In the genomic region with DNA sequence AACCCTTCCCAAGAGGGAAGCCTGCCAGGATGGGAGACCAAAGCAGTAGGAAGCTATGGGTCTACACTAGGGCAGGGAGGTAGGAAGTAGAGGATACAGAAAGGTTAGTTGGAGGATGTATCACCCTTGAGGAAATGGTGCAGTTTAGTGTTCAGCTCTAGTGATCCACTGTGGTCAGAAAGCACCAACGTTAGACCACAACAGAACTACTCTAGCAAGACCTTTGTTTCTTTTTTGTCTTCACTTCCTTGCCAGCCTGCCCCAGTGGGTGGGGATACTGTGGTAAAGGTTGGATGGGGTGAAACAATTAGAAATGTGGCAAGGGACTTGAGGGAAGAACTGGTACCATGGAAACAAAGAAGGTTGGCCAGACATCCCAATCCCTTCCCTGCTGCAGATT, we compare ENCODE assay signal across 9 cellular contexts.
DNase-seq lines count a peak whose midpoint lies in the region; ATAC-seq and TF ChIP-seq lines count a peak whose summit lies in the region.
"Had no signal": no experiment of that assay in that cellular context is flagged by ENCODE, and none has a peak within 500 bp of the region (broad histone marks: within the 10 kb centered on the region; RNA-seq: fewer than 3 reads in every experiment).

No MANE protein-coding gene starts in this region.

- no peaks in the 10 kb centered on the region for H3K36me3 Mint-ChIP-seq in activated T-cell treated with anti-CD3 and anti-CD28 coated beads, Interleukin-2, amount 50 U/mL, for 72 hours (ENCODE audit: insufficient read depth in 2 of 2)

- no peaks in the 10 kb centered on the region for H3K9me3 ChIP-seq in upper lobe of right lung
- H3K9me3 ChIP-seq in uterus, result no peaks in the 10 kb centered on the region

- ATAC-seq in activated T-cell treated with anti-CD3 and anti-CD28 coated beads, Interleukin-2, amount 50 U/mL, for 72 hours (replicated peaks in 1 of 2), result peak; percentile 93 to 94
- ATAC-seq in HG03039 (IDR thresholded peaks at IDR 0.05; ENCODE audit: unreplicated experiment), result peak; percentile 92
- peak; percentile 39 for ATAC-seq in upper lobe of right lung

- H3K36me3 ChIP-seq in upper lobe of right lung, result no peaks in the 10 kb centered on the region
- no peaks in the 10 kb centered on the region for H3K36me3 ChIP-seq in uterus

- H3K27me3 Mint-ChIP-seq in activated T-cell treated with anti-CD3 and anti-CD28 coated beads, Interleukin-2, amount 50 U/mL, for 72 hours (ENCODE audit: low read depth), result peaks cover 4% of the 10 kb centered on the region

- H3K27me3 ChIP-seq in upper lobe of right lung, result no peaks in the 10 kb centered on the region
- no peaks in the 10 kb centered on the region for H3K27me3 ChIP-seq in uterus

- intact Hi-C loops in upper lobe of right lung (cut with DNase I) (no loop called here), uterus (cut with DNase I; ENCODE audit: low total_unique reads) (no loop called here)

- peak overlapping the region; percentile 75 for H3K27ac Mint-ChIP-seq in activated T-cell treated with anti-CD3 and anti-CD28 coated beads, Interleukin-2, amount 50 U/mL, for 72 hours

- H3K4me1 Mint-ChIP-seq in activated T-cell treated with anti-CD3 and anti-CD28 coated beads, Interleukin-2, amount 50 U/mL, for 72 hours (ENCODE audit: low read depth), result peaks cover 17% of the 10 kb centered on the region

- no peak for TF ChIP-seq POLR2A in uterus (IDR thresholded peaks at IDR 0.05)

- no peaks in the 10 kb centered on the region for H3K9me3 Mint-ChIP-seq in activated T-cell treated with anti-CD3 and anti-CD28 coated beads, Interleukin-2, amount 50 U/mL, for 72 hours

- no peaks in the 10 kb centered on the region for H3K4me1 ChIP-seq in upper lobe of right lung
- no peaks in the 10 kb centered on the region for H3K4me1 ChIP-seq in uterus

- peak overlapping the region in 1 of 2 donors; percentile 24 for H3K4me3 Mint-ChIP-seq in activated T-cell treated with anti-CD3 and anti-CD28 coated beads, Interleukin-2, amount 50 U/mL, for 72 hours

- H3K27ac ChIP-seq in upper lobe of right lung (no peak overlapping the region), uterus (no peak overlapping the region)

- DNase-seq in activated T-cell treated with anti-CD3 and anti-CD28 coated beads, Interleukin-2, amount 50 U/mL, for 72 hours, result peak in 1 of 2 donors; percentile 24
- no peak for DNase-seq in activated T-cell treated with anti-CD3 and anti-CD28 coated beads, Interleukin-2, amount 50 U/mL, for 1 hour
- peak; percentile 90 for DNase-seq in SKM-1 treated with dmso at 0.1 percent for 144 hours (lab: John Stamatoyannopoulos, UW; ENCODE audit: unreplicated experiment)
- DNase-seq in upper lobe of right lung, result no peak
- DNase-seq in uterus, result no peak
- DNase-seq in activated CD4-positive, CD25-positive, alpha-beta regulatory T cell treated with anti-CD3 and anti-CD28 coated beads, Interleukin-2, amount 50 U/mL, for 72 hours, result no peak
- DNase-seq in amygdala (lab: John Stamatoyannopoulos, UW), result no peak
- DNase-seq: effector CD8-positive, alpha-beta T cell had no signal

- H3K4me3 ChIP-seq in upper lobe of right lung (no peak overlapping the region), uterus (no peak overlapping the region)

- TF ChIP-seq CTCF in upper lobe of right lung (IDR thresholded peaks at IDR 0.05) (no peak), uterus (IDR thresholded peaks at IDR 0.05) (no peak)

Comparison
In these comparisons a context has a peak if more than half of its experiments do, and no peak if none do; other contexts are left out.
1. ATAC-seq: peak in every context shown above with its lines; median percentile 94 in activated T-cell treated with anti-CD3 and anti-CD28 coated beads, Interleukin-2, amount 50 U/mL, for 72 hours; 92 in HG03039; 39 in upper lobe of right lung.